In genomic region chr1:205587576-205587975, GRCh38 we compare ENCODE assay signal across 15 cellular contexts.
"Had no signal": no experiment of that assay in that cellular context is flagged by ENCODE, and none has a peak within 500 bp of the region (broad histone marks: within the 10 kb centered on the region; RNA-seq: fewer than 3 reads in every experiment).

No MANE protein-coding gene starts in this region.

- ATAC-seq: activated T-cell treated with anti-CD3 and anti-CD28 coated beads, Interleukin-2, amount 50 U/mL, for 4 hours; naive thymus-derived CD4-positive, alpha-beta T cell; WTC11 had no signal

- H3K4me1 ChIP-seq: uterus had no signal

- H3K27me3 ChIP-seq: right atrium auricular region, uterus had no signal

- H3K4me3 Mint-ChIP-seq: activated CD4-positive, alpha-beta T cell treated with anti-CD3 and anti-CD28 coated beads, Interleukin-2, amount 10 ng/mL, durations not matched to agents 24 days and 14 days; activated T-cell treated with anti-CD3 and anti-CD28 coated beads, Interleukin-2, amount 50 U/mL, for 4 hours; central memory CD8-positive, alpha-beta T cell; dendritic cell treated with granulocyte-macrophage colony-stimulating factor and Interleukin-4, amounts not matched to agents 40 ng/mL and 50 ng/mL, for 4 days; naive thymus-derived CD4-positive, alpha-beta T cell; WTC11 had no signal

- H3K36me3 ChIP-seq: neutrophil, right atrium auricular region, uterus had no signal

- H3K36me3 Mint-ChIP-seq: naive thymus-derived CD4-positive, alpha-beta T cell; WTC11 had no signal

- H3K27ac ChIP-seq: neutrophil, right atrium auricular region, uterus had no signal

- H3K4me2 ChIP-seq: smooth muscle cell had no signal

- H3K4me3 ChIP-seq: lung, right atrium auricular region, smooth muscle cell, uterus had no signal

- DNase-seq: activated CD4-positive, alpha-beta T cell treated with anti-CD3 and anti-CD28 coated beads, Interleukin-2, amount 10 ng/mL, durations not matched to agents 24 days and 14 days; activated effector memory CD4-positive, alpha-beta T cell treated with anti-CD3 and anti-CD28 coated beads, Interleukin-2, amount 50 U/mL, for 16 hours; activated T-cell treated with anti-CD3 and anti-CD28 coated beads, Interleukin-2, amount 50 U/mL, for 4 hours; hypothalamus; naive thymus-derived CD4-positive, alpha-beta T cell; stimulated activated naive CD4-positive, alpha-beta T cell treated with Interleukin-2 at 50 U/mL for 16 hours; T-helper 1 cell had no signal

- H3K9me3 ChIP-seq: neutrophil, right atrium auricular region, uterus had no signal

- H3K27ac Mint-ChIP-seq: activated CD4-positive, alpha-beta T cell treated with anti-CD3 and anti-CD28 coated beads, Interleukin-2, amount 10 ng/mL, durations not matched to agents 24 days and 14 days; dendritic cell treated with granulocyte-macrophage colony-stimulating factor and Interleukin-4, amounts not matched to agents 40 ng/mL and 50 ng/mL, for 4 days; WTC11 had no signal

- H3K27me3 Mint-ChIP-seq: activated CD4-positive, alpha-beta T cell treated with anti-CD3 and anti-CD28 coated beads, Interleukin-2, amount 10 ng/mL, durations not matched to agents 24 days and 14 days; central memory CD8-positive, alpha-beta T cell had no signal

- H3K9me3 Mint-ChIP-seq: activated CD4-positive, alpha-beta T cell treated with anti-CD3 and anti-CD28 coated beads, Interleukin-2, amount 10 ng/mL, durations not matched to agents 24 days and 14 days; activated T-cell treated with anti-CD3 and anti-CD28 coated beads, Interleukin-2, amount 50 U/mL, for 4 hours; central memory CD8-positive, alpha-beta T cell; dendritic cell treated with granulocyte-macrophage colony-stimulating factor and Interleukin-4, amounts not matched to agents 40 ng/mL and 50 ng/mL, for 4 days; naive thymus-derived CD4-positive, alpha-beta T cell; WTC11 had no signal
